In genomic region chr20:62795023-62795761, GRCh38 we compare ENCODE assay signal across 8 cellular contexts. TPM values are rescaled to one million over a fixed set of nuclear protein-coding genes. Genes with fewer than 3 reads are reported as not detected.
DNase-seq lines count a peak whose midpoint lies in the region; ATAC-seq and TF ChIP-seq lines count a peak whose summit lies in the region.

No MANE protein-coding gene starts in this region.

- TF ChIP-seq POLR2A in gastroesophageal sphincter (IDR thresholded peaks at IDR 0.05) (peak in 1 of 2 donors; percentile 32), vagina (IDR thresholded peaks at IDR 0.05) (no peak)

- DNase-seq in CD8-positive, alpha-beta memory T cell: peak; percentile 56 to 79 (median 59)
- DNase-seq in HuH-7 (ENCODE audit: low spot score) (peak; percentile 90), RWPE1 (ENCODE audit: low spot score) (peak; percentile 74), activated gamma-delta T cell treated with Interleukin-2 at 50 U/mL for 16 hours (peak; percentile 59), vagina (ENCODE audit: extremely low spot score in 2 of 2) (no peak)

- TF ChIP-seq CTCF in RWPE1 (conservative IDR thresholded peaks at IDR 0.05; ENCODE audit: low read depth): no peak
- TF ChIP-seq CTCF in gastroesophageal sphincter (IDR thresholded peaks at IDR 0.05): no peak
- TF ChIP-seq CTCF in parathyroid adenoma (IDR thresholded peaks at IDR 0.05): no peak
- no peak for TF ChIP-seq CTCF in vagina (IDR thresholded peaks at IDR 0.05)

- peaks cover 7% of the 10 kb centered on the region for H3K36me3 ChIP-seq in CD8-positive, alpha-beta memory T cell (ENCODE audit: insufficient read depth, low read length)
- H3K36me3 ChIP-seq in gastroesophageal sphincter (peaks cover 0 to 25% of the 10 kb centered on the region in 2 donors), parathyroid adenoma (ENCODE audit: control insufficient read depth, insufficient read depth, low read length) (no peaks in the 10 kb centered on the region), vagina (peaks cover 0 to 20% of the 10 kb centered on the region in 2 donors)

- no peaks in the 10 kb centered on the region for H3K27me3 Mint-ChIP-seq in CD8-positive, alpha-beta memory T cell

- H2AFZ ChIP-seq in parathyroid adenoma: peak overlapping the region; percentile 95

- CTCF ChIA-PET in CD8-positive, alpha-beta memory T cell (lab: Charles Lee): interaction anchor here (1.3 to 4.5 kb wide), 4 partner anchors 9 to 127 kb away, joined by 3 to 31 read pairs (median 9); partner anchors contain the start of gene OGFR
- CTCF ChIA-PET in RWPE1 (lab: Yijun Ruan, JAX): interaction anchor here (0.7 to 4.3 kb wide), 5 partner anchors 12 to 295 kb away, joined by 3 to 35 read pairs (median 6); no protein-coding TSS in a partner anchor

- peak overlapping the region; percentile 78 to 96 (median 86) for H3K4me3 Mint-ChIP-seq in CD8-positive, alpha-beta memory T cell

- peak overlapping the region; percentile 86 for H3K27ac ChIP-seq in CD8-positive, alpha-beta memory T cell (ENCODE audit: low read depth, low read length)
- H3K27ac ChIP-seq in RWPE1 (peak overlapping the region; percentile 97), gastroesophageal sphincter (peak overlapping the region; percentile 76 to 94 (median 92)), parathyroid adenoma (peak overlapping the region; percentile 80), vagina (peak overlapping the region; percentile 88)

- H3K9me3 ChIP-seq in CD8-positive, alpha-beta memory T cell (ENCODE audit: low read length): no peaks in the 10 kb centered on the region
- no peaks in the 10 kb centered on the region for H3K9me3 ChIP-seq in gastroesophageal sphincter
- H3K9me3 ChIP-seq in parathyroid adenoma (ENCODE audit: control insufficient read depth, low read length): no peaks in the 10 kb centered on the region
- H3K9me3 ChIP-seq in vagina: no peaks in the 10 kb centered on the region

- H3K27me3 ChIP-seq in CD8-positive, alpha-beta memory T cell (ENCODE audit: insufficient read depth, low read length, poor library complexity, severe bottlenecking): no peaks in the 10 kb centered on the region
- H3K27me3 ChIP-seq in gastroesophageal sphincter: no peaks in the 10 kb centered on the region
- H3K27me3 ChIP-seq in parathyroid adenoma (ENCODE audit: control insufficient read depth, insufficient read depth, low read length): no peaks in the 10 kb centered on the region
- no peaks in the 10 kb centered on the region for H3K27me3 ChIP-seq in vagina

- no peak overlapping the region for H3K9ac ChIP-seq in parathyroid adenoma

- TF ChIP-seq EP300 in gastroesophageal sphincter (IDR thresholded peaks at IDR 0.05): no peak

- H3K4me1 ChIP-seq in CD8-positive, alpha-beta memory T cell (ENCODE audit: insufficient read depth, low read length): peaks cover 22% of the 10 kb centered on the region
- H3K4me1 ChIP-seq in gastroesophageal sphincter: peaks cover 0 to 60% (median 15%) of the 10 kb centered on the region in 3 donors
- H3K4me1 ChIP-seq in parathyroid adenoma: peaks cover 11% of the 10 kb centered on the region
- peaks cover 26% of the 10 kb centered on the region for H3K4me1 ChIP-seq in vagina

- WGBS in gastroesophageal sphincter (ENCODE audit: low coverage in 1 of 2), 2 donors: 0% methylated on average over 13 to 22 of the region's 68 CpGs

- peak overlapping the region; percentile 89 for H3K4me3 ChIP-seq in CD8-positive, alpha-beta memory T cell (ENCODE audit: low read length)
- peak overlapping the region; percentile 56 to 91 for H3K4me3 ChIP-seq in gastroesophageal sphincter
- peak overlapping the region; percentile 68 for H3K4me3 ChIP-seq in parathyroid adenoma (ENCODE audit: low read depth, low read length)
- peak overlapping the region; percentile 66 to 81 for H3K4me3 ChIP-seq in vagina

- H3K36me3 Mint-ChIP-seq in CD8-positive, alpha-beta memory T cell: peaks cover 0 to 28% (median 0%) of the 10 kb centered on the region in 3 donors

- ATAC-seq in gastroesophageal sphincter (no peak), GM21723 (IDR thresholded peaks at IDR 0.05; ENCODE audit: unreplicated experiment) (no peak)

- H3K9me3 Mint-ChIP-seq in CD8-positive, alpha-beta memory T cell: no peaks in the 10 kb centered on the region

- peaks cover 25 to 57% (median 33%) of the 10 kb centered on the region in 3 donors for H3K4me1 Mint-ChIP-seq in CD8-positive, alpha-beta memory T cell

- POLR2A ChIA-PET in CD8-positive, alpha-beta memory T cell (lab: Charles Lee): interaction anchor here (0.8 to 3.3 kb wide), 8 partner anchors 9 to 726 kb away, joined by 4 to 48 read pairs (median 12); partner anchors contain the start of genes OGFR, PPDPF and TCFL5
- POLR2A ChIA-PET in RWPE1 (lab: Yijun Ruan, JAX; ENCODE audit: low non-redundant PET): interaction anchor here (0.5 to 1.7 kb wide), 5 partner anchors 19 to 139 kb away, joined by 3 to 5 read pairs (median 4); partner anchors contain the start of genes NTSR1 and TCFL5

- intact Hi-C loops in vagina (cut with DNase I): loop anchor here (10.0 kb wide), 1 partner anchor 490 kb away; the partner anchor contains the start of gene ADRM1

- peak overlapping the region; percentile 80 for H3K4me2 ChIP-seq in parathyroid adenoma (ENCODE audit: low read length)

- peak overlapping the region; percentile 89 to 98 (median 96) for H3K27ac Mint-ChIP-seq in CD8-positive, alpha-beta memory T cell

- no peaks in the 10 kb centered on the region for H3K79me2 ChIP-seq in parathyroid adenoma

RNA-seq across cellular contexts. Expression of gene MRGBP, which starts 1.1 kb away (rescaled TPM):
- total RNA-seq in CD8-positive, alpha-beta memory T cell: 10 to 100 TPM; 14.8 TPM
- 10.7 TPM for polyA plus RNA-seq in CD8-positive, alpha-beta memory T cell
- 10 to 100 TPM in 3 of 4 donors, 1 to 10 TPM in 1; 9.3 to 15.6 (median 14.5) TPM for total RNA-seq in gastroesophageal sphincter
- total RNA-seq in vagina: 10.6 TPM

RNA-seq across cellular contexts. Expression of gene OGFR, which starts 9.4 kb away (rescaled TPM):
- total RNA-seq in CD8-positive, alpha-beta memory T cell: 10 to 100 TPM; 45.7 to 47.9 TPM
- polyA plus RNA-seq in CD8-positive, alpha-beta memory T cell: 64.2 TPM
- total RNA-seq in gastroesophageal sphincter: 10 to 100 TPM; 55.1 to 61.0 (median 58.9) TPM
- 43.7 TPM for total RNA-seq in vagina

RNA-seq across cellular contexts. Expression of gene COL9A3, which starts 21.7 kb away (rescaled TPM):
- not detected for total RNA-seq in CD8-positive, alpha-beta memory T cell
- not detected for polyA plus RNA-seq in CD8-positive, alpha-beta memory T cell
- total RNA-seq in gastroesophageal sphincter (10 to 100 TPM in 2 of 4 donors, 1 to 10 TPM in 2; 8.8 to 29.9 (median 14.3) TPM), vagina (1.2 TPM)

Comparison
In these comparisons a context has a peak if more than half of its experiments do, and no peak if none do; other contexts are left out.
1. DNase-seq: peak in CD8-positive, alpha-beta memory T cell (5 of 5), HuH-7 (single experiment), RWPE1 (single experiment) and activated gamma-delta T cell treated with Interleukin-2 at 50 U/mL for 16 hours (single experiment); none in vagina (0 of 2).
2. Peak in every context shown above with its lines, with median percentiles within 50 percentile points of each other: H3K27ac ChIP-seq and H3K4me3 ChIP-seq.